9 cellular contexts compared by ENCODE assay signal in genomic region chr10:31697271-31698168, GRCh38.
DNase-seq lines count a peak whose midpoint lies in the region; ATAC-seq, FAIRE-seq and TF ChIP-seq lines count a peak whose summit lies in the region.
"Had no signal": no experiment of that assay in that cellular context is flagged by ENCODE, and none has a peak within 500 bp of the region (broad histone marks: within the 10 kb centered on the region; RNA-seq: fewer than 3 reads in every experiment).

No MANE protein-coding gene starts in this region.

- H2AK9ac ChIP-seq in IMR-90 (replicated peaks; ENCODE audit: low read depth, low read length, poor library complexity) = peak overlapping the region; percentile 43

- CTCF ChIA-PET in IMR-90 (lab: Yijun Ruan, JAX) = interaction anchor here (0.6 to 1.2 kb wide), 2 partner anchors 101 to 945 kb away, joined by 3 to 4 read pairs; no protein-coding TSS in a partner anchor

- no peaks in the 10 kb centered on the region for H3K79me1 ChIP-seq in IMR-90 (ENCODE audit: low read depth in 1 of 2, low read length in 2 of 2)

- peaks cover 0 to 23% (median 2%) of the 10 kb centered on the region in 4 donors for H3K4me1 Mint-ChIP-seq in naive thymus-derived CD8-positive, alpha-beta T cell
- H3K4me1 Mint-ChIP-seq: central memory CD8-positive, alpha-beta T cell had no signal

- no TSS peak for BruUV-seq in IMR-90 (replicated peaks; lab: Mats Ljungman, UMichigan)

- peak overlapping the region; percentile 21; the same call in 1 of the 2 replicates for H3K9ac ChIP-seq in IMR-90 (ENCODE audit: low read depth, low read length)

- peaks cover 13% of the 10 kb centered on the region for H3K9me1 ChIP-seq in IMR-90 (ENCODE audit: insufficient read depth, low read length)

- POLR2A ChIA-PET in IMR-90 (lab: Charles Lee; ENCODE audit: unreplicated experiment) = interaction anchor here (0.6 kb wide), 1 partner anchor 172 kb away, joined by 3 read pairs; no protein-coding TSS in a partner anchor
- POLR2A ChIA-PET in naive thymus-derived CD8-positive, alpha-beta T cell (lab: Charles Lee) = no interaction called here

- no peak for TF ChIP-seq POLR2A in IMR-90 (IDR thresholded peaks at IDR 0.05; ENCODE audit: low read depth, low read length)

- H3K27me3 ChIP-seq in IMR-90 (ENCODE audit: control insufficient read depth, insufficient read depth, low read length) = no peaks in the 10 kb centered on the region
- no peaks in the 10 kb centered on the region for H3K27me3 ChIP-seq in kidney epithelial cell (ENCODE audit: control insufficient read depth, insufficient read depth, low read length)

- peak overlapping the region; percentile 83 for H3K27ac ChIP-seq in IMR-90 (ENCODE audit: insufficient read depth, low read length)

- peaks cover 0 to 1% (median 0%) of the 10 kb centered on the region in 9 donors for H3K9me3 Mint-ChIP-seq in naive thymus-derived CD8-positive, alpha-beta T cell
- H3K9me3 Mint-ChIP-seq: central memory CD8-positive, alpha-beta T cell had no signal

- peaks cover 30% of the 10 kb centered on the region for H3K4me1 ChIP-seq in IMR-90 (ENCODE audit: control insufficient read depth, insufficient read depth, low read length)

- peak overlapping the region; percentile 83 for H2BK120ac ChIP-seq in IMR-90 (ENCODE audit: low read depth, low read length)

- H4K91ac ChIP-seq in IMR-90 (ENCODE audit: insufficient read depth, low read depth, low read length) = peak overlapping the region; percentile 63

- no peak for TF ChIP-seq CTCF in IMR-90 (conservative IDR thresholded peaks at IDR 0.05; ENCODE audit: low read depth, low read length)
- TF ChIP-seq CTCF in kidney epithelial cell (IDR thresholded peaks at IDR 0.05; ENCODE audit: insufficient read depth, low read length, poor library complexity, severe bottlenecking) = no peak

- peak overlapping the region; percentile 23; the same call in 1 of the 2 replicates for H2AK5ac ChIP-seq in IMR-90 (ENCODE audit: low read depth, low read length)

- H4K20me1 ChIP-seq in IMR-90 (ENCODE audit: insufficient read depth, low read length) = no peaks in the 10 kb centered on the region

- ATAC-seq in IMR-90 (ENCODE audit: low read depth) (peak; percentile 83), HG02610 (IDR thresholded peaks at IDR 0.05; ENCODE audit: unreplicated experiment) (no peak)
- no peak for ATAC-seq in naive thymus-derived CD8-positive, alpha-beta T cell

- 0 out of 2 replicates have a peak overlapping the region, but pooled peaks have one; percentile 27 for H3K56ac ChIP-seq in IMR-90 (ENCODE audit: extremely low read depth, insufficient read depth, low read length)

- TF ChIP-seq RAD21 in IMR-90 (IDR thresholded peaks at IDR 0.05; ENCODE audit: low read length) = peak; percentile 5; the same call in 1 of the 2 replicates

- H3K23ac ChIP-seq in IMR-90 (ENCODE audit: low read depth, low read length) = peak overlapping the region; percentile 63; the same call in 1 of the 2 replicates

- in situ Hi-C loops in IMR-90 (cut with MboI; ENCODE audit: low sequenced_read_pairs) = no loop called here

- no peaks in the 10 kb centered on the region for H3K9me3 ChIP-seq in IMR-90 (ENCODE audit: control insufficient read depth, insufficient read depth, low read length)

- peak overlapping the region; percentile 83 for H2BK5ac ChIP-seq in IMR-90 (ENCODE audit: low read depth, low read length, poor library complexity, severe bottlenecking)

- H3K4me3 ChIP-seq in IMR-90 (ENCODE audit: insufficient read depth, low read depth, low read length) = no peak overlapping the region
- no peak overlapping the region for H3K4me3 ChIP-seq in kidney epithelial cell (ENCODE audit: low read depth, low read length)

- peak overlapping the region; percentile 88 for H3K18ac ChIP-seq in IMR-90 (ENCODE audit: low read depth, low read length)

- FAIRE-seq in RCC 7860 (lab: Jason Lieb, UNC) = no peak

- H3K27me3 Mint-ChIP-seq in naive thymus-derived CD8-positive, alpha-beta T cell = peaks cover 0 to 8% (median 0%) of the 10 kb centered on the region in 5 donors

- peak overlapping the region; percentile 76; the same call in 2 of the 3 replicates for H2BK15ac ChIP-seq in IMR-90 (ENCODE audit: low read depth, low read length)

- intact Hi-C loops in IMR-90 (cut with micrococcal nuclease) = no loop called here

- H3K36me3 ChIP-seq in IMR-90 (ENCODE audit: control insufficient read depth, insufficient read depth, low read length) (no peaks in the 10 kb centered on the region), kidney epithelial cell (ENCODE audit: control insufficient read depth, insufficient read depth, low read length) (no peaks in the 10 kb centered on the region)

- H2AFZ ChIP-seq in IMR-90 (replicated peaks; ENCODE audit: low read length, poor library complexity) = peak overlapping the region; percentile 89

- 20% methylated on average over 7 of the region's 19 CpGs; no CpG with 5 or more reads in 1 of the 2 experiments for WGBS in IMR-90 (ENCODE audit: extremely low coverage in 2 of 2, insufficient read length in 1 of 2), 2 experiments

- H3K27ac Mint-ChIP-seq in naive thymus-derived CD8-positive, alpha-beta T cell = no peak overlapping the region

- H3K4ac ChIP-seq in IMR-90 (ENCODE audit: low read depth, low read length) = peak overlapping the region; percentile 69

- H2BK20ac ChIP-seq in IMR-90 (ENCODE audit: low read depth, low read length) = peak overlapping the region; percentile 76

- H3K4me3 Mint-ChIP-seq in naive thymus-derived CD8-positive, alpha-beta T cell = no peak overlapping the region
- H3K4me3 Mint-ChIP-seq: central memory CD8-positive, alpha-beta T cell had no signal

- dilution Hi-C loops in IMR-90 (cut with HindIII; ENCODE audit: low sequenced_read_pairs, unreplicated experiment) = no loop called here

- H3K4me2 ChIP-seq in IMR-90 (ENCODE audit: low read depth, low read length) = peak overlapping the region; percentile 69

- DNase-seq in IMR-90 (peak; percentile 85), astrocyte of the hippocampus (ENCODE audit: low read depth, low spot score) (peak; percentile 76), kidney epithelial cell (ENCODE audit: low read depth) (peak; percentile 28), smooth muscle cell of the brain vasculature (ENCODE audit: low read depth, low spot score) (peak; percentile 54), H4 (ENCODE audit: low spot score) (no peak), RCC 7860 (ENCODE audit: low spot score) (no peak)
- no peak for DNase-seq in naive thymus-derived CD8-positive, alpha-beta T cell

- H4K8ac ChIP-seq in IMR-90 (ENCODE audit: low read depth in 2 of 2, low read length in 2 of 2) = peak overlapping the region; percentile 48 to 89

- H3K14ac ChIP-seq in IMR-90 (replicated peaks; ENCODE audit: low read depth, low read length) = peak overlapping the region; percentile 70; the same call in 1 of the 2 replicates

- H3K36me3 Mint-ChIP-seq in naive thymus-derived CD8-positive, alpha-beta T cell = no peaks in the 10 kb centered on the region

- H4K5ac ChIP-seq in IMR-90 (ENCODE audit: low read depth, low read length) = peak overlapping the region; percentile 89

TF ChIP-seq in IMR-90, 13 proteins besides CTCF, POLR2A, EP300 and RAD21:
- TF ChIP-seq MXI1 (IDR thresholded peaks at IDR 0.05; ENCODE audit: borderline replicate concordance, low read depth, low read length) (peak; percentile 28; the same call in 1 of the 2 replicates), FOS (IDR thresholded peaks at IDR 0.05; ENCODE audit: low read depth, low read length) (0 out of 2 replicates have a peak, but pooled peaks have one; percentile 25), MAFK (IDR thresholded peaks at IDR 0.05; ENCODE audit: low read depth, low read length) (peak; percentile 58), BHLHE40 (IDR thresholded peaks at IDR 0.05; ENCODE audit: low read depth, low read length) (peak; percentile 21; the same call in 1 of the 2 replicates)
- TF ChIP-seq, protein P1, sequence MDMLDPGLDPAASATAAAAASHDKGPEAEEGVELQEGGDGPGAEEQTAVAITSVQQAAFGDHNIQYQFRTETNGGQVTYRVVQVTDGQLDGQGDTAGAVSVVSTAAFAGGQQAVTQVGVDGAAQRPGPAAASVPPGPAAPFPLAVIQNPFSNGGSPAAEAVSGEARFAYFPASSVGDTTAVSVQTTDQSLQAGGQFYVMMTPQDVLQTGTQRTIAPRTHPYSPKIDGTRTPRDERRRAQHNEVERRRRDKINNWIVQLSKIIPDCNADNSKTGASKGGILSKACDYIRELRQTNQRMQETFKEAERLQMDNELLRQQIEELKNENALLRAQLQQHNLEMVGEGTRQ (IDR thresholded peaks at IDR 0.05; ENCODE audit: low read depth, low read length) = no peak

Comparison
In these comparisons a context has a peak if more than half of its experiments do, and no peak if none do; other contexts are left out.
1. DNase-seq: peak in IMR-90 (single experiment), astrocyte of the hippocampus (single experiment), kidney epithelial cell (single experiment) and smooth muscle cell of the brain vasculature (single experiment); none in H4 (single experiment), naive thymus-derived CD8-positive, alpha-beta T cell (0 of 10) and RCC 7860 (single experiment).